8 cellular contexts compared by ENCODE assay signal in the genomic region with DNA sequence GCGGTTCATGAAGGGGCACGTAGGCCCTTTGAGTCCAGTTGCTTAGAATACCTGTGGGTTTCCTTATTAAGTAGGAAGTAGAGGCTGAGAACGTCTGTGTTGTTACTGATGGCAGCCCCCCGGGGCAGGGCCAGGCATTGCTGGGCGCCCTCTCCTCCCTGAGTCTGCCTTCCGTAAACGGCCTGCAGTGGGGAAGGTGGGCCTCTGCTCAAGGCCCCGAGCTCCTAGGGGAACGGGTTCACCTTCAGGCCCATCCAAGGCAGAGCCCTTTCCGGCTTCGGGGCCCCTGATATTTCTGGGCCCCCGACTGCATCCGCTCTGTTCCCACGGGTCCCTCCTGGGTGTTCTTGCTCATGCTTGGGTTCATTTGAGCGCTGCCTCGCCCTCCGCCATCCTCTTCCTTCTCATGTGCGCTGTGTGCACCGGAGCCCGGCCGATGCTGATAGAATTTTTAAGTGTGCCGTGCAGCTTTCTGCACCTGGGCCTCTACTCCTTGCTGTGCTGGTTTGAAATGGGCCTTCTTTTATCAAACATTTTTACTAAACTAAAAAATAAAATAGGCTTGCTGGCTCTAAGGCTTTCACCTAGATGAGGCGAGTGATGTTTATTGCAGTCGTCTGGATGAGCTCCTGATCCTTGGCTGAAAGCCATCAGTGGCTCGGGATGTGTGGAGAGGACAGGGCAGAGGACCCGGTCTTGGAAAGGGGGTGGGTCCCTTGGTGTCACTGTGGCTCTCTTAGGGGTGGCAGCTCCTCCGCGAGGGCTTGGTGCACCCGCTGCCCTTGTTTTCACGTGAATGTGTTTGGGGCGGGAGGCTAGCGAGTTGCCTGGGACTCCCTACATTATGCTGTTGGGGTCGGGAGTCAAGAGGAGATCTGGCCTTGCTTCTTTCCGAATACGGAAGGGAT. TPM values are rescaled to one million over a fixed set of nuclear protein-coding genes. Genes with fewer than 3 reads are reported as not detected.
DNase-seq lines count a peak whose midpoint lies in the region; ATAC-seq and FAIRE-seq lines count a peak whose summit lies in the region.

No MANE protein-coding gene starts in this region.

- peak overlapping the region; percentile 8 for H4K91ac ChIP-seq in mesenchymal stem cell (ENCODE audit: low read length)

- peaks cover 24% of the 10 kb centered on the region for H3K79me1 ChIP-seq in mesenchymal stem cell (replicated peaks; ENCODE audit: low read length, poor library complexity, severe bottlenecking)

- no peak overlapping the region for H2BK12ac ChIP-seq in mesenchymal stem cell (ENCODE audit: low read length in 2 of 2)

- H3K4ac ChIP-seq in mesenchymal stem cell (ENCODE audit: low read depth in 1 of 2, low read length in 2 of 2): no peak overlapping the region

- H3K4me2 ChIP-seq in mesenchymal stem cell (ENCODE audit: low read length, poor library complexity, severe bottlenecking): peak overlapping the region; percentile 6

- peak; percentile 16 for DNase-seq in NCI-H510A treated with DMSO at 0.1 percent for 48 hours (lab: John Stamatoyannopoulos, UW)
- DNase-seq in NCI-H510A (lab: John Stamatoyannopoulos, UW): no peak
- peak; percentile 26 for DNase-seq in activated effector memory CD4-positive, alpha-beta T cell treated with Interleukin-2 at 50 U/mL for 16 hours
- no peak for DNase-seq in mesenchymal stem cell
- no peak for DNase-seq in GF-D8 (lab: John Stamatoyannopoulos, UW)
- no peak for DNase-seq in frontal cortex (ENCODE audit: low spot score in 2 of 2)

- no peak overlapping the region for H3K4me3 ChIP-seq in mesenchymal stem cell (ENCODE audit: insufficient read depth in 1 of 2, low read depth in 1 of 2, low read length in 2 of 2)

- no peak overlapping the region for H3K23ac ChIP-seq in mesenchymal stem cell (ENCODE audit: low read length in 2 of 2)

- H3K9ac ChIP-seq in mesenchymal stem cell (ENCODE audit: low read length): peak overlapping the region; percentile 43

- peak overlapping the region; percentile 45 for H2BK120ac ChIP-seq in mesenchymal stem cell (ENCODE audit: low read depth, low read length)

- H2AK5ac ChIP-seq in mesenchymal stem cell (ENCODE audit: low read length, severe bottlenecking): peak overlapping the region; percentile 85

- peak overlapping the region; percentile 90 for H2BK5ac ChIP-seq in mesenchymal stem cell (ENCODE audit: low read depth, low read length, poor library complexity, severe bottlenecking)

- ATAC-seq in HG02970 (IDR thresholded peaks at IDR 0.05; ENCODE audit: low FRiP score, unreplicated experiment) (peak; percentile 28), GM19397 (IDR thresholded peaks at IDR 0.05; ENCODE audit: unreplicated experiment) (no peak)

- peak overlapping the region; percentile 32 for H4K8ac ChIP-seq in mesenchymal stem cell (ENCODE audit: low read length)

- no peak for FAIRE-seq in frontal cortex (lab: Jason Lieb, UNC)

- H3K18ac ChIP-seq in mesenchymal stem cell (ENCODE audit: low read depth in 1 of 2, low read length in 2 of 2): no peak overlapping the region

- no peaks in the 10 kb centered on the region for H3K27me3 ChIP-seq in mesenchymal stem cell (ENCODE audit: control insufficient read depth in 1 of 2, insufficient read depth in 1 of 2, low read length in 2 of 2)

- WGBS in mesenchymal stem cell: 86% methylated on average over 34 of the region's 35 CpGs

- H2AFZ ChIP-seq in mesenchymal stem cell (ENCODE audit: low read depth, low read length): no peak overlapping the region

- no peaks in the 10 kb centered on the region for H3K9me3 ChIP-seq in mesenchymal stem cell (ENCODE audit: control insufficient read depth, low read length)

- H3K27ac ChIP-seq in mesenchymal stem cell (ENCODE audit: low read length, poor library complexity, severe bottlenecking): peak overlapping the region; percentile 94

- peaks cover 6% of the 10 kb centered on the region in 2 experiments for H3K36me3 ChIP-seq in mesenchymal stem cell (ENCODE audit: control insufficient read depth in 1 of 2, insufficient read depth in 2 of 2, low read depth in 1 of 2, low read length in 2 of 2)

- no peak overlapping the region for H3K14ac ChIP-seq in mesenchymal stem cell (ENCODE audit: low read length in 2 of 2)

- peaks cover 50% of the 10 kb centered on the region for H3K4me1 ChIP-seq in mesenchymal stem cell (ENCODE audit: control insufficient read depth, insufficient read depth, low read depth, low read length)

- no peak overlapping the region for H2BK15ac ChIP-seq in mesenchymal stem cell (ENCODE audit: low read depth, poor library complexity, severe bottlenecking)

RNA-seq across cellular contexts. Expression of gene TBC1D22A, which starts 12.3 kb away (rescaled TPM):
- 16.5 TPM for polyA plus RNA-seq in mesenchymal stem cell (2013, experiment 1 of 2)
- 17.1 TPM for polyA plus RNA-seq in mesenchymal stem cell (2013, experiment 2 of 2)
- 5.3 TPM for total RNA-seq in frontal cortex

RNA-seq across cellular contexts. Expression of gene CERK, which starts 36.7 kb away (rescaled TPM):
- polyA plus RNA-seq in mesenchymal stem cell (2013, experiment 1 of 2): 29.4 TPM
- 29.3 TPM for polyA plus RNA-seq in mesenchymal stem cell (2013, experiment 2 of 2)
- total RNA-seq in frontal cortex: 35.1 TPM

Comparison
In these comparisons a context has a peak if more than half of its experiments do, and no peak if none do; other contexts are left out.
1. DNase-seq: peak in NCI-H510A treated with DMSO at 0.1 percent for 48 hours (single experiment) and activated effector memory CD4-positive, alpha-beta T cell treated with Interleukin-2 at 50 U/mL for 16 hours (single experiment); none in NCI-H510A (single experiment), mesenchymal stem cell (single experiment), GF-D8 (single experiment) and frontal cortex (0 of 2).